In the genomic region with DNA sequence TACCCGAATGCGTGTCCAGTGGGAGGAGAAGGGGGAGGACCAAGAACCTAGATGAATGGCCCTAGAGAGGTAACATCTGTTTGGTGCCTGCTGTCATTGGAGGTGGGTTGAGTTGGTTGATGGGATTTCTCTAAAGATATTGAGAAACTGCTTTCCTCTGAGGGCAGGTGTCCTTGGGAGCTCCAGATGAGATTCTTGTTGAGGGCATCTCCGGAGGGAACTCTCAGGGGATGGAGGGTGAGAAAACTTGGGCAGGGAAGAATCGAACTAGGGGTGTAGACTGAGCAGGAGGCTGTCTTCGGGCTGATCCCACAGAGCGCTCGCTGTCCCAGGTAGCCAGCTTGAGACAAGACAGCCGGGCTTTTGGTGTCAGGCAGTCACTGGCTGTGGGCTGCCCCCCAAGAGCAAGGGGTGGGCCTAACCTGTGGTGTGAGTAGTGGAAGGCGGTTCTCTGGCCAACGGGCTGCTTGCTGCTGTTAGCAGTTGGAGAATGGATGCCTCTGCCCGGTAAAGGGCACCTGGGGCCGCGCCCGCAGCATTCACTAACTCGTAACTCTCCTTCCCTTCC, we compare ENCODE assay signal across 1 cellular context.
TF ChIP-seq lines count a peak whose summit lies in the region.

No MANE protein-coding gene starts in this region.

TF ChIP-seq in HEK293T, 16 proteins besides CTCF, POLR2A, EP300 and RAD21 (continued from another document):
- TF ChIP-seq, protein P1, sequence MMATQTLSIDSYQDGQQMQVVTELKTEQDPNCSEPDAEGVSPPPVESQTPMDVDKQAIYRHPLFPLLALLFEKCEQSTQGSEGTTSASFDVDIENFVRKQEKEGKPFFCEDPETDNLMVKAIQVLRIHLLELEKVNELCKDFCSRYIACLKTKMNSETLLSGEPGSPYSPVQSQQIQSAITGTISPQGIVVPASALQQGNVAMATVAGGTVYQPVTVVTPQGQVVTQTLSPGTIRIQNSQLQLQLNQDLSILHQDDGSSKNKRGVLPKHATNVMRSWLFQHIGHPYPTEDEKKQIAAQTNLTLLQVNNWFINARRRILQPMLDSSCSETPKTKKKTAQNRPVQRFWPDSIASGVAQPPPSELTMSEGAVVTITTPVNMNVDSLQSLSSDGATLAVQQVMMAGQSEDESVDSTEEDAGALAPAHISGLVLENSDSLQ (IDR thresholded peaks at IDR 0.05), result no peak
- TF ChIP-seq TARDBP (IDR thresholded peaks at IDR 0.05), result no peak
- no peak for TF ChIP-seq BHLHE40 (IDR thresholded peaks at IDR 0.05; ENCODE audit: borderline replicate concordance)
- no peak for TF ChIP-seq ARNT (IDR thresholded peaks at IDR 0.05)
- TF ChIP-seq L3MBTL2 (conservative IDR thresholded peaks at IDR 0.05), result no peak
- no peak for TF ChIP-seq FOXK2 (IDR thresholded peaks at IDR 0.05)
- TF ChIP-seq ELF4 (IDR thresholded peaks at IDR 0.05), result no peak
- no peak for TF ChIP-seq FOXA1 (IDR thresholded peaks at IDR 0.05)
- TF ChIP-seq SUZ12 (IDR thresholded peaks at IDR 0.05), result no peak
- no peak for TF ChIP-seq LEF1 (IDR thresholded peaks at IDR 0.05; ENCODE audit: borderline replicate concordance)
- TF ChIP-seq CTBP1 (IDR thresholded peaks at IDR 0.05; ENCODE audit: borderline replicate concordance), result no peak
- no peak for TF ChIP-seq NFRKB (IDR thresholded peaks at IDR 0.05)
- TF ChIP-seq HDGF (IDR thresholded peaks at IDR 0.05; ENCODE audit: borderline replicate concordance), result no peak
- no peak for TF ChIP-seq FOXM1 (IDR thresholded peaks at IDR 0.05; ENCODE audit: borderline replicate concordance)
